In the genomic region with DNA sequence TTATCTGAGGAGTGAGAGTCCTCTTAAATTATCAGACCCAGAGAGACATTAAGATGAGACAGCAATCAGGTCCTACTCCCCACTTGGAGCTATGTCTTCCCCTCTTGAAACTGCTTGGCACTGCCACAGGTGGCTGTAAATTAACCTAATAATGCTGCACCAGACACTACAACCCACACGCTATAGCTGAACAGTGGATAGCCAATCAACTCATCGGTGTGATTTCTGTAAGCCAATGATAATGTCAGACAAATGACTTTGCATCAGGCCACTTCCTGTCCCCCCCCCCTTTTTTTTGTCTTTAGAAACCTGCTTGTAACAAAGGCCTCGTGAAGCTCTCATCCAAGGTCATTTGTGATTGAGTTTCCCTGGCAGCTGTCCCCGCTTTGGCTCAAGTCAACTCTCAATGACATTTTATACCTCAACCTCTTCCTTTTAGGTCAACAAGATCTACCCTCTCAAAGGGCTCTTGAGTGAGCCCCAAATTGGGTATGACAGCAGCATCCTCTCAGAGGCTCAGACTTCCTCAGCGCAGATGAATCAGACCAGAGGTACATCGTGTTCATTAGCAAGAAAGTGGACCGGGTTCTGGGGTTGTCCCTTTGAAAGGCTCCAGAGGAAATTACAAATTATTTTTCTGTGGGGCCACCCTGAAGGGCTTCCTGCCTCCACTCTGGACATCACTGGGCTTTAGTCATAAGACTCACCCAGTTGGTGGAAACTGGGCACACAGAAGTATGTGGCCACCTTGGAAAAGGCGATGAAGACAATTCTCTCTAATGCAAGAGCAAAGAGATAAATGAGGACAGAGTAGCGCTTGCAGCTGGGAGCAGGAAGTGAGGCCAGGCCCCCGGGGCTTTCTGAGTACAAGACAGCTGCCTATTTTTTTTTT, we compare ENCODE assay signal across 17 cellular contexts.
DNase-seq lines count a peak whose midpoint lies in the region; ATAC-seq, FAIRE-seq and TF ChIP-seq lines count a peak whose summit lies in the region.
"Had no signal": no experiment of that assay in that cellular context is flagged by ENCODE, and none has a peak within 500 bp of the region (broad histone marks: within the 10 kb centered on the region; RNA-seq: fewer than 3 reads in every experiment).

No MANE protein-coding gene starts in this region.

- H3K27me3 Mint-ChIP-seq in neural progenitor cell (ENCODE audit: insufficient read depth, low read depth) = peaks cover 4% of the 10 kb centered on the region

- H3K4me1 ChIP-seq in GM12878 (ENCODE audit: control insufficient read depth, insufficient read depth, low read length) (peaks cover 16% of the 10 kb centered on the region), gastrocnemius medialis (peaks cover 5 to 17% of the 10 kb centered on the region in 2 donors), neural progenitor cell (no peaks in the 10 kb centered on the region)

- DNase-seq in GM12865 (ENCODE audit: low read depth) (peak; percentile 33), NCI-H1092 treated with DMSO at 0.1 percent for 48 hours (lab: John Stamatoyannopoulos, UW) (peak; percentile 51), GM12878 (ENCODE audit: low read depth, low spot score) (no peak), gastrocnemius medialis (peak; percentile 37 to 74), hepatic stellate cell (ENCODE audit: low spot score) (no peak), neural progenitor cell (ENCODE audit: low spot score) (no peak), NOMO-1 (lab: John Stamatoyannopoulos, UW; ENCODE audit: unreplicated experiment in 2 of 2) (no peak)
- DNase-seq: activated T-cell treated with anti-CD3 and anti-CD28 coated beads, Interleukin-2, amount 50 U/mL, for 4 hours; CD8-positive, alpha-beta memory T cell; effector memory CD4-positive, alpha-beta T cell; GDM1; glutamatergic neuron; KG1; NCI-H1930; stimulated activated CD4-positive, alpha-beta T cell treated with anti-CD3 and anti-CD28 coated beads, Interleukin-2, amount 100 ng/mL, for 48 hours had no signal

- CTCF ChIA-PET in GM12878 (lab: Yijun Ruan, JAX) = interaction anchor here (0.6 to 1.5 kb wide), 5 partner anchors 12 to 669 kb away, joined by 3 read pairs; no protein-coding TSS in a partner anchor

- intact Hi-C loops in GM12878 (cut with micrococcal nuclease; ENCODE audit: unreplicated experiment) = no loop called here
- intact Hi-C loops in gastrocnemius medialis (cut with DNase I; ENCODE audit: low total_unique reads) = loop anchor here (5.0 to 10.0 kb wide), 3 partner anchors 174 to 318 kb away; no protein-coding TSS in a partner anchor

- H3K4me3 Mint-ChIP-seq in neural progenitor cell = no peak overlapping the region
- H3K4me3 Mint-ChIP-seq: activated T-cell treated with anti-CD3 and anti-CD28 coated beads, Interleukin-2, amount 50 U/mL, for 4 hours; CD8-positive, alpha-beta memory T cell; GM23338 had no signal

- H3K36me3 Mint-ChIP-seq in neural progenitor cell = no peaks in the 10 kb centered on the region

- no peak for TF ChIP-seq POLR2A in GM12878 (IDR thresholded peaks at IDR 0.05; ENCODE audit: low read depth, low read length)
- no peak for TF ChIP-seq POLR2A in gastrocnemius medialis (IDR thresholded peaks at IDR 0.05)

- WGBS in GM12878 (ENCODE audit: insufficient coverage, insufficient replicate concordance, low lambda C conversion rate, missing lambda C conversion rate) = 51% methylated on average over 10 of the region's 10 CpGs

- H3K9me3 Mint-ChIP-seq in neural progenitor cell = peaks cover 3% of the 10 kb centered on the region
- H3K9me3 Mint-ChIP-seq: activated T-cell treated with anti-CD3 and anti-CD28 coated beads, Interleukin-2, amount 50 U/mL, for 4 hours; CD8-positive, alpha-beta memory T cell had no signal

- POLR2A ChIA-PET in GM12878 (lab: Charles Lee) = no interaction called here

- H3K36me3 ChIP-seq in GM12878 (ENCODE audit: control insufficient read depth in 2 of 2, insufficient read depth in 2 of 2, low read length in 1 of 2) (no peaks in the 10 kb centered on the region), gastrocnemius medialis (no peaks in the 10 kb centered on the region), neural progenitor cell (no peaks in the 10 kb centered on the region)

- RAD21 ChIA-PET in GM12878 (lab: Charles Lee; ENCODE audit: unreplicated experiment) = interaction anchor here (0.6 to 0.7 kb wide), 3 partner anchors 18 to 398 kb away, joined by 3 to 4 read pairs (median 3); no protein-coding TSS in a partner anchor

- in situ Hi-C loops in GM12878 (cut with MboI) = loop anchor here (5.0 kb wide), 2 partner anchors 318 to 413 kb away; no protein-coding TSS in a partner anchor
- in situ Hi-C loops in gastrocnemius medialis (cut with MboI; ENCODE audit: low sequenced_read_pairs in 4 of 4) = loop anchor here in 1 of 4 donors (5.0 kb wide), 1 partner anchor 248 kb away; no protein-coding TSS in a partner anchor

- peak; percentile 62 for FAIRE-seq in GM12878 (lab: Jason Lieb, UNC)

- TF ChIP-seq CTCF in GM12865 (IDR thresholded peaks at IDR 0.05; ENCODE audit: insufficient read depth, low read depth, low read length, missing control alignments) (no peak), GM12878 (IDR thresholded peaks at IDR 0.05 in 2 of 3, conservative IDR thresholded peaks at IDR 0.05 in 1 of 3; ENCODE audit: control insufficient read depth in 2 of 3, extremely low read depth in 1 of 3, insufficient read depth in 1 of 3, low read depth in 3 of 3, low read length in 3 of 3) (no peak), gastrocnemius medialis (IDR thresholded peaks at IDR 0.05 in 4 of 5, conservative IDR thresholded peaks at IDR 0.05 in 1 of 5) (no peak), neural progenitor cell (IDR thresholded peaks at IDR 0.05) (no peak)

- TF ChIP-seq RAD21 in GM12878 (IDR thresholded peaks at IDR 0.05; ENCODE audit: insufficient read depth, low read depth, low read length) = no peak

- H3K9me3 ChIP-seq in GM12878 (replicated peaks; ENCODE audit: control insufficient read depth, insufficient read depth, low read length) (no peaks in the 10 kb centered on the region; the same call in 2 of the 3 replicates), gastrocnemius medialis (no peaks in the 10 kb centered on the region), neural progenitor cell (ENCODE audit: low read depth) (no peaks in the 10 kb centered on the region)

- H3K27ac ChIP-seq in GM12878 (ENCODE audit: control insufficient read depth, insufficient read depth) (no peak overlapping the region), gastrocnemius medialis (peak overlapping the region; percentile 75 to 81 (median 78)), neural progenitor cell (no peak overlapping the region)

- H3F3A ChIP-seq in neural progenitor cell (ENCODE audit: low read depth) = no peaks in the 10 kb centered on the region

- H3K27me3 ChIP-seq in GM12878 (replicated peaks in 1 of 2; ENCODE audit: control insufficient read depth in 2 of 2, insufficient read depth in 2 of 2, low read length in 1 of 2) = no peaks in the 10 kb centered on the region
- no peaks in the 10 kb centered on the region for H3K27me3 ChIP-seq in gastrocnemius medialis
- no peaks in the 10 kb centered on the region for H3K27me3 ChIP-seq in neural progenitor cell

- no peak for TF ChIP-seq EP300 in GM12878 (IDR thresholded peaks at IDR 0.05; ENCODE audit: borderline replicate concordance in 1 of 2, control insufficient read depth in 1 of 2, low read depth in 2 of 2, low read length in 2 of 2)

- H4K20me1 ChIP-seq in GM12878 (ENCODE audit: control insufficient read depth, insufficient read depth) (no peaks in the 10 kb centered on the region), neural progenitor cell (ENCODE audit: low read depth) (no peaks in the 10 kb centered on the region)

- H3K9ac ChIP-seq in GM12878 (ENCODE audit: control insufficient read depth, insufficient read depth, low read length) (no peak overlapping the region), neural progenitor cell (no peak overlapping the region)

- H2AFZ ChIP-seq in GM12878 (ENCODE audit: control insufficient read depth, low read depth, low read length) (no peak overlapping the region), neural progenitor cell (replicated peaks) (no peak overlapping the region)
- H2AFZ ChIP-seq: GM23338 had no signal

- no TSS peak for BruUV-seq in GM12878 (replicated peaks; lab: Mats Ljungman, UMichigan)

- no peak overlapping the region for H3K4me3 ChIP-seq in GM12865 (ENCODE audit: low read depth, low read length)
- no peak overlapping the region for H3K4me3 ChIP-seq in GM12878
- no peak overlapping the region for H3K4me3 ChIP-seq in gastrocnemius medialis
- H3K4me3 ChIP-seq in neural progenitor cell = no peak overlapping the region
- H3K4me3 ChIP-seq: GM23338 had no signal

- no peak for ATAC-seq in GM12878
- peak; percentile 23 to 28 for ATAC-seq in gastrocnemius medialis
- ATAC-seq: activated CD4-positive, CD25-positive, alpha-beta regulatory T cell treated with anti-CD3 and anti-CD28 coated beads, Interleukin-2, amount 50 U/mL, for 24 hours; activated T-cell treated with anti-CD3 and anti-CD28 coated beads, Interleukin-2, amount 50 U/mL, for 4 hours; GM23338 had no signal

- SMC1A ChIA-PET in GM12878 (lab: Charles Lee; ENCODE audit: uncharacterized antibody, unreplicated experiment) = interaction anchor here (0.8 to 1.2 kb wide), 2 partner anchors 37 to 251 kb away, joined by 3 to 4 read pairs; no protein-coding TSS in a partner anchor

- H3K4me2 ChIP-seq in GM12878 (ENCODE audit: control insufficient read depth, insufficient read depth) = no peak overlapping the region
- H3K4me2 ChIP-seq in neural progenitor cell = no peak overlapping the region
- H3K4me2 ChIP-seq: GM23338 had no signal

- H3K27ac Mint-ChIP-seq in neural progenitor cell = no peak overlapping the region
- H3K27ac Mint-ChIP-seq: GM23338 had no signal

- peaks cover 15% of the 10 kb centered on the region for H3K4me1 Mint-ChIP-seq in neural progenitor cell
- H3K4me1 Mint-ChIP-seq: CD8-positive, alpha-beta memory T cell had no signal

- H3K79me2 ChIP-seq in GM12878 (ENCODE audit: control insufficient read depth, insufficient read depth, low read length) = no peaks in the 10 kb centered on the region
- H3K79me2 ChIP-seq in neural progenitor cell (ENCODE audit: low read depth) = no peaks in the 10 kb centered on the region

TF ChIP-seq in GM12878, 131 proteins besides CTCF, POLR2A, EP300 and RAD21 (continues in another document):
- TF ChIP-seq NR2C1 (IDR thresholded peaks at IDR 0.05) = no peak

Comparison
In these comparisons a context has a peak if more than half of its experiments do, and no peak if none do; other contexts are left out.
1. DNase-seq: peak in GM12865 (single experiment), NCI-H1092 treated with DMSO at 0.1 percent for 48 hours (single experiment) and gastrocnemius medialis (2 of 2); none in GM12878 (single experiment), hepatic stellate cell (single experiment), neural progenitor cell (single experiment) and NOMO-1 (0 of 2).
2. H3K27ac ChIP-seq: peak in gastrocnemius medialis (4 of 4); none in GM12878 (single experiment) and neural progenitor cell (single experiment).